In genomic region chr20:6993526-6993925, GRCh38 we compare ENCODE assay signal across 18 cellular contexts.
DNase-seq lines count a peak whose midpoint lies in the region; FAIRE-seq and TF ChIP-seq lines count a peak whose summit lies in the region.
"Had no signal": no experiment of that assay in that cellular context is flagged by ENCODE, and none has a peak within 500 bp of the region (broad histone marks: within the 10 kb centered on the region; RNA-seq: fewer than 3 reads in every experiment).

No MANE protein-coding gene starts in this region.

- H3K4me3 Mint-ChIP-seq in astrocyte (ENCODE audit: unreplicated experiment) = no peak overlapping the region
- H3K4me3 Mint-ChIP-seq: H9 had no signal

- H3K4me2 ChIP-seq in astrocyte (ENCODE audit: low read length) (peak overlapping the region; percentile 7), hepatocyte (no peak overlapping the region), smooth muscle cell (no peak overlapping the region)
- H3K4me2 ChIP-seq: SK-N-SH had no signal

- H3K9me3 ChIP-seq in astrocyte (ENCODE audit: insufficient read depth, low read depth, low read length) = no peaks in the 10 kb centered on the region
- no peaks in the 10 kb centered on the region for H3K9me3 ChIP-seq in hepatocyte (ENCODE audit: low read depth)
- no peaks in the 10 kb centered on the region for H3K9me3 ChIP-seq in smooth muscle cell (replicated peaks; ENCODE audit: low read depth)
- no peaks in the 10 kb centered on the region for H3K9me3 ChIP-seq in SJCRH30 (replicated peaks)
- H3K9me3 ChIP-seq: Peyer's patch, SK-N-SH had no signal

- H3K4me1 ChIP-seq in astrocyte (ENCODE audit: insufficient read depth, low read length) (peaks cover 2% of the 10 kb centered on the region), hepatocyte (ENCODE audit: insufficient read depth) (peaks cover 26% of the 10 kb centered on the region), smooth muscle cell (ENCODE audit: low read depth) (no peaks in the 10 kb centered on the region), SJCRH30 (no peaks in the 10 kb centered on the region)
- H3K4me1 ChIP-seq: Peyer's patch had no signal

- H3K9me3 Mint-ChIP-seq in astrocyte (ENCODE audit: unreplicated experiment) = peaks cover 6% of the 10 kb centered on the region
- H3K9me3 Mint-ChIP-seq: H9 had no signal

- H3K79me2 ChIP-seq in astrocyte (ENCODE audit: insufficient read depth, low read length) (no peaks in the 10 kb centered on the region), hepatocyte (no peaks in the 10 kb centered on the region), smooth muscle cell (ENCODE audit: low read depth) (no peaks in the 10 kb centered on the region)

- H3K27ac ChIP-seq in astrocyte (ENCODE audit: low read depth, low read length) (no peak overlapping the region), hepatocyte (peak overlapping the region; percentile 91), smooth muscle cell (ENCODE audit: low read depth) (peak overlapping the region; percentile 80), SJCRH30 (no peak overlapping the region)
- H3K27ac ChIP-seq: Peyer's patch had no signal

- FAIRE-seq in astrocyte (lab: Jason Lieb, UNC) = no peak

- H3K9ac ChIP-seq in astrocyte (ENCODE audit: low read length) (no peak overlapping the region), smooth muscle cell (ENCODE audit: low read depth) (no peak overlapping the region)
- H3K9ac ChIP-seq: SK-N-SH had no signal

- DNase-seq in DMS79 treated with DMSO at 0.1 percent for 48 hours (lab: John Stamatoyannopoulos, UW) (peak; percentile 70), astrocyte (ENCODE audit: low read depth) (peak; percentile 27), hepatocyte (ENCODE audit: low spot score) (no peak), smooth muscle cell (lab: John Stamatoyannopoulos, UW; ENCODE audit: unreplicated experiment) (no peak), amygdala (lab: John Stamatoyannopoulos, UW) (no peak), SJCRH30 (no peak)
- DNase-seq in activated CD4-positive, alpha-beta T cell treated with anti-CD3 and anti-CD28 coated beads for 1 hour = no peak
- DNase-seq: ACHN, AML-193, COR-L47, H9, MM.1S, NCI-H1105, NCI-H1694 treated with DMSO at 0.1 percent for 48 hours, NCI-H774, Peyer's patch, Right ventricle myocardium superior, SK-N-SH had no signal

- 81% methylated on average over 7 of the region's 7 CpGs for WGBS in hepatocyte (ENCODE audit: low lambda C conversion rate, missing lambda C conversion rate)
- 85% methylated on average over 7 of the region's 7 CpGs for WGBS in smooth muscle cell (ENCODE audit: low lambda C conversion rate)

- no peak overlapping the region for H2AFZ ChIP-seq in astrocyte (ENCODE audit: low read depth, low read length)
- H2AFZ ChIP-seq in hepatocyte = no peak overlapping the region
- H2AFZ ChIP-seq in smooth muscle cell (ENCODE audit: low read depth) = no peak overlapping the region

- no peak for TF ChIP-seq CTCF in astrocyte (IDR thresholded peaks at IDR 0.05; ENCODE audit: insufficient read depth, low read depth, low read length)
- no peak for TF ChIP-seq CTCF in hepatocyte (IDR thresholded peaks at IDR 0.05; ENCODE audit: poor library complexity)
- no peak for TF ChIP-seq CTCF in smooth muscle cell (IDR thresholded peaks at IDR 0.05; ENCODE audit: borderline replicate concordance, insufficient read depth, poor library complexity, severe bottlenecking)

- H3K36me3 Mint-ChIP-seq in astrocyte (ENCODE audit: low read depth, unreplicated experiment) = no peaks in the 10 kb centered on the region

- H4K20me1 ChIP-seq in astrocyte (ENCODE audit: insufficient read depth, low read length) (no peaks in the 10 kb centered on the region), hepatocyte (ENCODE audit: insufficient read depth, poor library complexity, severe bottlenecking) (no peaks in the 10 kb centered on the region), smooth muscle cell (ENCODE audit: low read depth) (no peaks in the 10 kb centered on the region)

- H3K4me3 ChIP-seq in astrocyte (ENCODE audit: insufficient read depth, low read depth, low read length) = no peak overlapping the region
- no peak overlapping the region for H3K4me3 ChIP-seq in hepatocyte
- H3K4me3 ChIP-seq in smooth muscle cell = no peak overlapping the region
- no peak overlapping the region for H3K4me3 ChIP-seq in SJCRH30
- H3K4me3 ChIP-seq: Peyer's patch had no signal

- no peaks in the 10 kb centered on the region for H3F3A ChIP-seq in smooth muscle cell (ENCODE audit: low read depth)

- H3K27me3 Mint-ChIP-seq in astrocyte (ENCODE audit: low read depth, unreplicated experiment) = no peaks in the 10 kb centered on the region

- peaks cover 27% of the 10 kb centered on the region for H3K4me1 Mint-ChIP-seq in astrocyte (ENCODE audit: low read depth, unreplicated experiment)
- H3K4me1 Mint-ChIP-seq: H9 had no signal

- H3K27me3 ChIP-seq in astrocyte (ENCODE audit: insufficient read depth, low read length) (no peaks in the 10 kb centered on the region), hepatocyte (no peaks in the 10 kb centered on the region), smooth muscle cell (ENCODE audit: low read depth) (no peaks in the 10 kb centered on the region), SJCRH30 (no peaks in the 10 kb centered on the region)
- H3K27me3 ChIP-seq: Peyer's patch had no signal

- H3K9me2 ChIP-seq in hepatocyte (replicated peaks; ENCODE audit: insufficient read depth) = no peaks in the 10 kb centered on the region
- H3K9me2 ChIP-seq: SK-N-SH had no signal

- H3K27ac Mint-ChIP-seq in astrocyte (ENCODE audit: unreplicated experiment) = no peak overlapping the region
- H3K27ac Mint-ChIP-seq: H9 had no signal

- H3K36me3 ChIP-seq in astrocyte (ENCODE audit: insufficient read depth, low read length) (no peaks in the 10 kb centered on the region), hepatocyte (replicated peaks; ENCODE audit: insufficient read depth, low read depth) (no peaks in the 10 kb centered on the region), smooth muscle cell (ENCODE audit: low read depth) (no peaks in the 10 kb centered on the region), SJCRH30 (no peaks in the 10 kb centered on the region)
- H3K36me3 ChIP-seq: Peyer's patch had no signal

Comparison
In these comparisons a context has a peak if more than half of its experiments do, and no peak if none do; other contexts are left out.
1. DNase-seq: peak in DMS79 treated with DMSO at 0.1 percent for 48 hours (single experiment) and astrocyte (single experiment); none in hepatocyte (single experiment), smooth muscle cell (single experiment), activated CD4-positive, alpha-beta T cell treated with anti-CD3 and anti-CD28 coated beads for 1 hour (single experiment), amygdala (0 of 56) and SJCRH30 (0 of 2).
2. H3K27ac ChIP-seq: peak in hepatocyte (single experiment) and smooth muscle cell (single experiment); none in astrocyte (single experiment) and SJCRH30 (single experiment).